In the genomic region with DNA sequence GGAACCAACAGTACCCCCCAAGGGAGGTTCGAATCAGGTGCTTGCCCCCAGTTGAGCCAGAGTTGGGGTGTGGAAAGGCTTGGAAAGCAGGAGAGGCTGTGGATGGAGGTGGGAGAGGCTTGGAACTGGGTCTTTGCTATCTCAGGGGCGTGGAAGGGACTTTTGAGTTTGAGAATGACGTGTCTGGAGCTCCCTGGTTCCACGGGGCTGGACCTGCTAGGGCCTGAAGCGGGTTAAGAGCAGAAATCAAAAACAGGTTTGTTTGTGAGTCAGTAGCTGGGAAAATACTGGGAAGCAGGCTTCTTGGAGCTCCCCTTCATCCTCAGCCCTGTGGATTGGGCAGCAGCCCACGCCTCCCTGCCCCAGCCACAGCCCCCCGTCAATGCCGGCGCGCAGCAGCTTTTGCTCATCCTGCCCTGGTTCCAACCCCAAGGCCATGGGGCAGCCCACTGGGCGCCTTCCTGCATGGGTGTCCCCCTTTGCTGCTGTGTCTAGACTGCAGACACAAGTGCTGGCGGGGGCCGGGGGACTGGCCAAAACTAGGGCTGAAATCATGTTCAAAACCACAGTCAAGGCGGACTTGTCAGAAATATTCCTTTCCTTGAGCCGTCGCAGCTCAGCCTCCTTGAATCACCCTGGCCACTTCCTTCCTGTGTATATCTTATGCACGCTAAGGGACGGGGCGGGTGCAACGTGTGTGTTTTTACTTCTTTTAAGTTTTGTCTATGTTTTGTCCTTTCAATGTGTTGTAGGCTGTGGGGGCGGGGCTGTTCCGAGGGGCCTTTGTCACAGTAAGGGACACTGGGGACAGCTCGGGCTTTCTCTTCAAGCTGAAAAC, we compare ENCODE assay signal across 8 cellular contexts.
DNase-seq lines count a peak whose midpoint lies in the region; ATAC-seq and TF ChIP-seq lines count a peak whose summit lies in the region.

No MANE protein-coding gene starts in this region.

- WGBS in mesendoderm (ENCODE audit: extremely low coverage, insufficient coverage, low lambda C conversion rate) = no CpG with 5 or more reads among the region's 23 CpGs

- TF ChIP-seq CTCF in SU-DHL-6 (IDR thresholded peaks at IDR 0.05; ENCODE audit: insufficient read depth, low read length, poor library complexity, severe bottlenecking) = no peak
- TF ChIP-seq CTCF in nephron progenitor cell (IDR thresholded peaks at IDR 0.05) = no peak

- H2BK5ac ChIP-seq in mesendoderm (ENCODE audit: low read length) = no peak overlapping the region

- H3K4me2 ChIP-seq in SU-DHL-6 (ENCODE audit: low read depth, low read length, poor library complexity, severe bottlenecking) (peak overlapping the region; percentile 72), mesendoderm (ENCODE audit: low read length) (no peak overlapping the region)

- H2AFZ ChIP-seq in SU-DHL-6 (ENCODE audit: low read depth, low read length, severe bottlenecking) = peak overlapping the region; percentile 96

- no peaks in the 10 kb centered on the region for H3K27me3 Mint-ChIP-seq in activated naive CD8-positive, alpha-beta T cell treated with anti-CD3 and anti-CD28 coated beads, Interleukin-2, amount 10 ng/mL, durations not matched to agents 7 days and 5 days
- peaks cover 22% of the 10 kb centered on the region for H3K27me3 Mint-ChIP-seq in nephron progenitor cell (ENCODE audit: low read depth, poor library complexity)

- H3K36me3 ChIP-seq in SU-DHL-6 (ENCODE audit: low read length) = no peaks in the 10 kb centered on the region
- H3K36me3 ChIP-seq in mesendoderm (ENCODE audit: control insufficient read depth, insufficient read depth, low read length) = no peaks in the 10 kb centered on the region

- DNase-seq in activated naive CD8-positive, alpha-beta T cell treated with anti-CD3 and anti-CD28 coated beads, Interleukin-2, amount 10 ng/mL, durations not matched to agents 7 days and 5 days = peak; percentile 84
- DNase-seq in left lobe of liver (ENCODE audit: low spot score) (no peak), nephron progenitor cell (no peak), mesendoderm (no peak)
- DNase-seq in stimulated activated CD8-positive, alpha-beta memory T cell treated with anti-CD3 and anti-CD28 coated beads, Interleukin-12 subunit alpha, Interleukin-12 subunit beta, amount 100 ng/mL, for 1 hour (ENCODE audit: low read depth) = peak; percentile 70

- H3K23ac ChIP-seq in mesendoderm (ENCODE audit: low read length) = no peak overlapping the region

- H3K4ac ChIP-seq in mesendoderm (ENCODE audit: low read depth, low read length) = no peak overlapping the region

- H3F3A ChIP-seq in SU-DHL-6 (ENCODE audit: insufficient read depth) = peaks cover 4% of the 10 kb centered on the region; the same call in 1 of the 2 replicates

- H3K79me2 ChIP-seq in SU-DHL-6 (ENCODE audit: insufficient read depth, low read length) (no peaks in the 10 kb centered on the region), mesendoderm (ENCODE audit: control insufficient read depth, insufficient read depth, low read length) (no peaks in the 10 kb centered on the region)

- H3K27me3 ChIP-seq in SU-DHL-6 (ENCODE audit: low read length) (no peaks in the 10 kb centered on the region), mesendoderm (ENCODE audit: insufficient read depth, low read length, poor library complexity) (no peaks in the 10 kb centered on the region)

- POLR2A ChIA-PET in activated naive CD8-positive, alpha-beta T cell treated with anti-CD3 and anti-CD28 coated beads, Interleukin-2, amount 10 ng/mL, durations not matched to agents 7 days and 5 days (lab: Charles Lee) = interaction anchor here (0.6 to 10.6 kb wide), 32 partner anchors 13 to 234 kb away, joined by 3 to 227 read pairs (median 6); a partner anchor contains a TSS

- no peaks in the 10 kb centered on the region for H3K9me3 Mint-ChIP-seq in activated naive CD8-positive, alpha-beta T cell treated with anti-CD3 and anti-CD28 coated beads, Interleukin-2, amount 10 ng/mL, durations not matched to agents 7 days and 5 days
- H3K9me3 Mint-ChIP-seq in nephron progenitor cell = no peaks in the 10 kb centered on the region

- H3K9me3 ChIP-seq in SU-DHL-6 (ENCODE audit: insufficient read depth, low read length) = no peaks in the 10 kb centered on the region

- H3K4me3 Mint-ChIP-seq in activated naive CD8-positive, alpha-beta T cell treated with anti-CD3 and anti-CD28 coated beads, Interleukin-2, amount 10 ng/mL, durations not matched to agents 7 days and 5 days = peak overlapping the region; percentile 66
- H3K4me3 Mint-ChIP-seq in nephron progenitor cell = no peak overlapping the region

- H2BK120ac ChIP-seq in mesendoderm (ENCODE audit: low read depth, low read length) = no peak overlapping the region

- no peak overlapping the region for H3K18ac ChIP-seq in mesendoderm (ENCODE audit: low read length)

- H3K4me1 ChIP-seq in mesendoderm (ENCODE audit: control insufficient read depth, low read depth, low read length) = no peaks in the 10 kb centered on the region

- H3K4me3 ChIP-seq in SU-DHL-6 (ENCODE audit: insufficient read depth, low read length, poor library complexity, severe bottlenecking) (peak overlapping the region; percentile 27), mesendoderm (ENCODE audit: low read length) (no peak overlapping the region)

- H4K5ac ChIP-seq in mesendoderm (ENCODE audit: low read length) = no peak overlapping the region

- H3K27ac Mint-ChIP-seq in activated naive CD8-positive, alpha-beta T cell treated with anti-CD3 and anti-CD28 coated beads, Interleukin-2, amount 10 ng/mL, durations not matched to agents 7 days and 5 days = peak overlapping the region; percentile 91
- no peak overlapping the region for H3K27ac Mint-ChIP-seq in nephron progenitor cell

- H3K27ac ChIP-seq in SU-DHL-6 (ENCODE audit: low read depth, low read length) = peak overlapping the region; percentile 74
- no peak overlapping the region for H3K27ac ChIP-seq in mesendoderm (ENCODE audit: low read depth, low read length)

- TF ChIP-seq POLR2A in GM18505 (IDR thresholded peaks at IDR 0.05; ENCODE audit: borderline replicate concordance, extremely low read depth, insufficient read depth, insufficient read length) = peak; percentile 46

- no peaks in the 10 kb centered on the region for H3K79me1 ChIP-seq in mesendoderm (ENCODE audit: low read length)

- no peak overlapping the region for H4K8ac ChIP-seq in mesendoderm (ENCODE audit: low read depth, low read length)

- H3K56ac ChIP-seq in mesendoderm (ENCODE audit: low read length) = no peak overlapping the region

- peaks cover 69% of the 10 kb centered on the region for H3K4me1 Mint-ChIP-seq in activated naive CD8-positive, alpha-beta T cell treated with anti-CD3 and anti-CD28 coated beads, Interleukin-2, amount 10 ng/mL, durations not matched to agents 7 days and 5 days
- H3K4me1 Mint-ChIP-seq in nephron progenitor cell = peaks cover 11% of the 10 kb centered on the region

- H2AK5ac ChIP-seq in mesendoderm (ENCODE audit: low read length) = no peak overlapping the region

- no peaks in the 10 kb centered on the region for H4K20me1 ChIP-seq in SU-DHL-6 (ENCODE audit: low read depth, low read length)

- H3K36me3 Mint-ChIP-seq in activated naive CD8-positive, alpha-beta T cell treated with anti-CD3 and anti-CD28 coated beads, Interleukin-2, amount 10 ng/mL, durations not matched to agents 7 days and 5 days = no peaks in the 10 kb centered on the region
- no peaks in the 10 kb centered on the region for H3K36me3 Mint-ChIP-seq in nephron progenitor cell (ENCODE audit: low read depth)

- no peaks in the 10 kb centered on the region for H3K9me2 ChIP-seq in SU-DHL-6 (replicated peaks; ENCODE audit: insufficient read depth, low read length)

- no peak overlapping the region for H2BK15ac ChIP-seq in mesendoderm (replicated peaks; ENCODE audit: low read depth)

- H3K9ac ChIP-seq in SU-DHL-6 (ENCODE audit: low read length) (peak overlapping the region; percentile 36), mesendoderm (ENCODE audit: low read length) (no peak overlapping the region)

- ATAC-seq in GM18505 (IDR thresholded peaks at IDR 0.05; ENCODE audit: unreplicated experiment) (peak; percentile 39), HG03039 (IDR thresholded peaks at IDR 0.05; ENCODE audit: unreplicated experiment) (peak; percentile 17), left lobe of liver (peak; percentile 12)
- peak; percentile 65 for ATAC-seq in activated naive CD8-positive, alpha-beta T cell treated with anti-CD3 and anti-CD28 coated beads, Interleukin-2, amount 10 ng/mL, durations not matched to agents 7 days and 5 days (ENCODE audit: low read depth)

Comparison
In these comparisons a context has a peak if more than half of its experiments do, and no peak if none do; other contexts are left out.
1. ATAC-seq: peak in every context shown above with its lines; median percentile 65 in activated naive CD8-positive, alpha-beta T cell treated with anti-CD3 and anti-CD28 coated beads, Interleukin-2, amount 10 ng/mL, durations not matched to agents 7 days and 5 days; 39 in GM18505; 17 in HG03039; 12 in left lobe of liver.
2. DNase-seq: peak in activated naive CD8-positive, alpha-beta T cell treated with anti-CD3 and anti-CD28 coated beads, Interleukin-2, amount 10 ng/mL, durations not matched to agents 7 days and 5 days (single experiment) and stimulated activated CD8-positive, alpha-beta memory T cell treated with anti-CD3 and anti-CD28 coated beads, Interleukin-12 subunit alpha, Interleukin-12 subunit beta, amount 100 ng/mL, for 1 hour (single experiment); none in left lobe of liver (single experiment), nephron progenitor cell (single experiment) and mesendoderm (single experiment).